Comparison of ENCODE assay signal across 9 cellular contexts in genomic region chr4:57080781-57081650, GRCh38. TPM values are rescaled to one million over a fixed set of nuclear protein-coding genes. Genes with fewer than 3 reads are reported as not detected.
DNase-seq lines count a peak whose midpoint lies in the region; ATAC-seq and TF ChIP-seq lines count a peak whose summit lies in the region.
"Had no signal": no experiment of that assay in that cellular context is flagged by ENCODE, and none has a peak within 500 bp of the region (broad histone marks: within the 10 kb centered on the region; RNA-seq: fewer than 3 reads in every experiment).

No MANE protein-coding gene starts in this region.

- intact Hi-C loops in adrenal gland (cut with DNase I), result no loop called here

- H3K4me1 ChIP-seq in adrenal gland (replicated peaks in 1 of 2), result peaks cover 0 to 15% of the 10 kb centered on the region in 2 donors

- no peak for TF ChIP-seq CTCF in adrenal gland (IDR thresholded peaks at IDR 0.05)

- ATAC-seq in HG02885 (IDR thresholded peaks at IDR 0.05; ENCODE audit: poor library complexity, unreplicated experiment) (no peak), GM18867 (IDR thresholded peaks at IDR 0.05; ENCODE audit: unreplicated experiment) (no peak)
- ATAC-seq: T-helper 17 cell had no signal

- H3K27me3 ChIP-seq in adrenal gland, result no peaks in the 10 kb centered on the region

- H3K9me3 ChIP-seq in adrenal gland (replicated peaks in 1 of 3), result peaks cover 0 to 4% (median 0%) of the 10 kb centered on the region in 3 donors

- no peaks in the 10 kb centered on the region for H3K36me3 ChIP-seq in adrenal gland (replicated peaks in 1 of 2)

- H3K27ac ChIP-seq in adrenal gland, result peak overlapping the region in 3 of 5 donors; percentile 10 to 72 (median 70)

- peak; percentile 90 for DNase-seq in ELR (ENCODE audit: low read depth)
- DNase-seq in adrenal gland, result peak; percentile 19 to 76 (median 30)
- peak; percentile 92 for DNase-seq in glomerular endothelial cell (ENCODE audit: extremely low read depth, low read depth, low spot score)
- DNase-seq in renal cortical epithelial cell (ENCODE audit: low read depth), result peak; percentile 100
- DNase-seq in NCI-H1694 (lab: John Stamatoyannopoulos, UW), result no peak
- no peak for DNase-seq in stimulated activated CD4-positive, alpha-beta T cell treated with anti-CD3 and anti-CD28 coated beads, Interleukin-4, amount 100 ng/mL, for 24 hours
- DNase-seq: T-helper 17 cell had no signal

- 50 to 65% (median 55%) methylated on average over 4 to 5 of the region's 5 CpGs for WGBS in adrenal gland, 4 donors

- no peak overlapping the region for H3K4me3 ChIP-seq in adrenal gland

- TF ChIP-seq POLR2A in adrenal gland (IDR thresholded peaks at IDR 0.05), result no peak

RNA-seq across cellular contexts. Expression of gene IGFBP7, which starts 29.2 kb away (rescaled TPM):
- total RNA-seq in adrenal gland, result 1,000 to 10,000 TPM in 4 of 8 donors, 100 to 1,000 TPM in 4; 315 to 1,971 (median 888) TPM
- polyA plus RNA-seq in adrenal gland, result 100 to 1,000 TPM; 454 to 564 (median 512) TPM
- total RNA-seq in glomerular endothelial cell, result 2,081 and 2,270 TPM in 2 replicates
- total RNA-seq in renal cortical epithelial cell, result 1,261 and 4,753 TPM in 2 replicates

Comparison
In these comparisons a context has a peak if more than half of its experiments do, and no peak if none do; other contexts are left out.
1. DNase-seq: peak in ELR (single experiment), adrenal gland (7 of 7), glomerular endothelial cell (single experiment) and renal cortical epithelial cell (single experiment); none in NCI-H1694 (single experiment) and stimulated activated CD4-positive, alpha-beta T cell treated with anti-CD3 and anti-CD28 coated beads, Interleukin-4, amount 100 ng/mL, for 24 hours (single experiment).